ENCODE assay signal across 8 cellular contexts in genomic region chr17:18314731-18315497, GRCh38. TPM values are rescaled to one million over a fixed set of nuclear protein-coding genes. Genes with fewer than 3 reads are reported as not detected.
DNase-seq lines count a peak whose midpoint lies in the region; ATAC-seq, FAIRE-seq and TF ChIP-seq lines count a peak whose summit lies in the region.

SMCR8 (plus strand) TSS chr17:18315293; CDS start chr17:18315790, 497 bp downstream.
TOP3A (minus strand) TSS chr17:18314994; CDS start chr17:18314778, 216 bp downstream.

- peak in 1 of 2 experiments; percentile 61; a peak in 1 of 3 replicates for TF ChIP-seq EP300 in H1 (IDR thresholded peaks at IDR 0.05; ENCODE audit: borderline replicate concordance in 1 of 2, low read depth in 2 of 2, low read length in 2 of 2)

- H3K27ac ChIP-seq in H1 (ENCODE audit: low read depth, low read length) = peak within 1 kb of the TSS; percentile 84

- H2BK20ac ChIP-seq in H1 (ENCODE audit: low read length) = no peak within 1 kb of the TSS

- H3K4me3 ChIP-seq in H1 (ENCODE audit: extremely low read depth in 1 of 4, insufficient read depth in 2 of 4, low read depth in 3 of 4, low read length in 4 of 4) = peak within 1 kb of the TSS; percentile 83 to 92 (median 86)

- no peaks in the 10 kb centered on the region for H3K27me3 ChIP-seq in H1 (replicated peaks in 1 of 4; ENCODE audit: control insufficient read depth in 3 of 4, extremely low read depth in 1 of 4, insufficient read depth in 3 of 4, low read length in 3 of 4)

- 1% methylated on average over 48 of the region's 72 CpGs; no CpG with 5 or more reads in 1 of the 2 experiments for WGBS in H1 (ENCODE audit: extremely low coverage in 1 of 2, insufficient coverage in 1 of 2, insufficient read length in 1 of 2, insufficient replicate concordance in 2 of 2, low coverage in 1 of 2, low lambda C conversion rate in 2 of 2, missing lambda C conversion rate in 1 of 2), 2 experiments

- TF ChIP-seq POLR2A in H1 (IDR thresholded peaks at IDR 0.05; ENCODE audit: control extremely low read depth in 1 of 2, low read depth in 2 of 2, low read length in 2 of 2) = peak; percentile 50 to 62

- peaks cover 7% of the 10 kb centered on the region for H3K23me2 ChIP-seq in H1 (ENCODE audit: low read depth, low read length)

- peak within 1 kb of the TSS; percentile 92 for H3K4me3 Mint-ChIP-seq in memory B cell

- peaks cover 0 to 26% (median 12%) of the 10 kb centered on the region in 4 experiments; a peak in 4 of 8 replicates for H3K36me3 ChIP-seq in H1 (ENCODE audit: control insufficient read depth in 2 of 4, insufficient read depth in 4 of 4, low read length in 3 of 4)

- peak within 1 kb of the TSS; percentile 7; the same call in 1 of the 2 replicates for H2AFZ ChIP-seq in H1 (ENCODE audit: low read length)

- peaks cover 54% of the 10 kb centered on the region for H3K4me1 Mint-ChIP-seq in memory B cell

- peak within 1 kb of the TSS; percentile 99 for H4K8ac ChIP-seq in H1 (ENCODE audit: extremely low read depth, insufficient read depth, low read length)

- CTCF ChIA-PET in H1 (lab: Charles Lee; ENCODE audit: partially characterized antibody) = interaction anchor here (0.6 to 0.8 kb wide), 2 partner anchors 67 to 98 kb away, joined by 3 read pairs; no protein-coding TSS in a partner anchor

- peaks cover 30 to 82% of the 10 kb centered on the region in 2 experiments for H3K79me2 ChIP-seq in H1 (ENCODE audit: control insufficient read depth in 1 of 2, insufficient read depth in 2 of 2, low read length in 2 of 2)

- FAIRE-seq in HTR-8/SVneo (lab: Jason Lieb, UNC) (peak; percentile 99), H1 (lab: Jason Lieb, UNC) (no peak)

- no peak within 1 kb of the TSS for H2BK15ac ChIP-seq in H1 (ENCODE audit: low read length)

- peaks cover 0 to 12% (median 4%) of the 10 kb centered on the region in 4 experiments; a peak in 5 of 7 replicates for H3K4me1 ChIP-seq in H1 (replicated peaks in 1 of 4; ENCODE audit: control insufficient read depth in 3 of 4, insufficient read depth in 4 of 4, low read length in 3 of 4)

- peak within 1 kb of the TSS; percentile 5; the same call in 1 of the 2 replicates for H2AK5ac ChIP-seq in H1 (ENCODE audit: low read depth, low read length)

- ATAC-seq in GM21367 (IDR thresholded peaks at IDR 0.05; ENCODE audit: unreplicated experiment) (peak; percentile 65), memory B cell (ENCODE audit: low read depth) (peak; percentile 86)

- no peak within 1 kb of the TSS for H2BK12ac ChIP-seq in H1 (ENCODE audit: low read depth, low read length)

- DNase-seq in COLO829 (ENCODE audit: low spot score) (peak; percentile 65), HTR-8/SVneo (ENCODE audit: insufficient read length, low spot score) (peak; percentile 100), NOMO-1 treated with dmso at 0.1 percent for 144 hours (lab: John Stamatoyannopoulos, UW; ENCODE audit: unreplicated experiment) (peak; percentile 98), H1 (ENCODE audit: low read depth in 1 of 2, low spot score in 2 of 2) (peak; percentile 85 to 93), memory B cell (ENCODE audit: low spot score in 2 of 2) (peak; percentile 89)
- DNase-seq in activated CD8-positive, alpha-beta memory T cell treated with anti-CD3 and anti-CD28 coated beads for 48 hours (ENCODE audit: low read depth in 2 of 3, low spot score in 2 of 3) = peak; percentile 91 to 92 (median 92)
- peak; percentile 97 for DNase-seq in stimulated activated CD8-positive, alpha-beta memory T cell treated with anti-CD3 and anti-CD28 coated beads, Interleukin-12 subunit alpha, Interleukin-12 subunit beta, amount 100 ng/mL, for 24 hours (ENCODE audit: extremely low read depth)

- H3K27me3 Mint-ChIP-seq in memory B cell = no peaks in the 10 kb centered on the region

- H4K91ac ChIP-seq in H1 (replicated peaks; ENCODE audit: insufficient read length, low read length) = peak within 1 kb of the TSS; percentile 89

- peak within 1 kb of the TSS; percentile 96 to 100 for H3K4me2 ChIP-seq in H1 (ENCODE audit: insufficient read depth in 1 of 2, low read depth in 2 of 2, low read length in 2 of 2)

- H3K36me3 Mint-ChIP-seq in memory B cell = peaks cover 10% of the 10 kb centered on the region

- peak within 1 kb of the TSS; percentile 19 for H3K23ac ChIP-seq in H1 (ENCODE audit: insufficient read length)

- peak within 1 kb of the TSS; percentile 94 for H2BK5ac ChIP-seq in H1 (ENCODE audit: low read depth, low read length)

- peak within 1 kb of the TSS; percentile 81 to 91 (median 86) for H3K9ac ChIP-seq in H1 (replicated peaks in 1 of 4; ENCODE audit: extremely low read depth in 1 of 4, low read depth in 3 of 4, low read length in 3 of 4)

- H3K4ac ChIP-seq in H1 (replicated peaks; ENCODE audit: insufficient read length, low read depth, low read length) = no peak within 1 kb of the TSS

- no peak within 1 kb of the TSS for H2BK120ac ChIP-seq in H1 (replicated peaks; ENCODE audit: low read depth, low read length)

- peaks cover 2% of the 10 kb centered on the region for H3K9me3 Mint-ChIP-seq in memory B cell

- peak within 1 kb of the TSS; percentile 65 for H4K5ac ChIP-seq in H1 (ENCODE audit: insufficient read length, low read depth, low read length)

- H3K56ac ChIP-seq in H1 (replicated peaks; ENCODE audit: insufficient read length, low read depth, low read length) = peak within 1 kb of the TSS; percentile 56

- peaks cover 17 to 24% of the 10 kb centered on the region in 2 experiments for H4K20me1 ChIP-seq in H1 (replicated peaks in 1 of 2; ENCODE audit: control insufficient read depth in 1 of 2, insufficient read depth in 2 of 2, low read length in 2 of 2)

- peaks cover 26% of the 10 kb centered on the region for H3K79me1 ChIP-seq in H1 (ENCODE audit: low read depth, low read length)

- H3K9me3 ChIP-seq in H1 (ENCODE audit: insufficient read depth in 2 of 2, low read depth in 1 of 2, low read length in 1 of 2) = no peaks in the 10 kb centered on the region

- H3K18ac ChIP-seq in H1 (ENCODE audit: extremely low read depth, low read length) = peak within 1 kb of the TSS; percentile 68

- TF ChIP-seq CTCF in H1 (IDR thresholded peaks at IDR 0.05; ENCODE audit: control extremely low read depth in 1 of 3, insufficient read depth in 1 of 3, low read depth in 1 of 3, low read length in 3 of 3) = no peak

- H3K14ac ChIP-seq in H1 (ENCODE audit: insufficient read length) = no peak within 1 kb of the TSS

- POLR2A ChIA-PET in H1 (lab: Charles Lee; ENCODE audit: partially characterized antibody) = interaction anchor here (0.6 to 2.7 kb wide), 15 partner anchors 8 to 131 kb away, joined by 3 to 15 read pairs (median 5); partner anchors contain the start of genes ALKBH5, LLGL1 and SHMT1

- peak within 1 kb of the TSS; percentile 97 for H3K27ac Mint-ChIP-seq in memory B cell

- no peak; a peak in 1 of 4 replicates for TF ChIP-seq RAD21 in H1 (IDR thresholded peaks at IDR 0.05 in 1 of 2, conservative IDR thresholded peaks at IDR 0.05 in 1 of 2; ENCODE audit: low read depth in 2 of 2, low read length in 2 of 2)

TF ChIP-seq in H1, 55 proteins besides CTCF, POLR2A, EP300 and RAD21 (continues in another document):
- TF ChIP-seq, protein P1, sequence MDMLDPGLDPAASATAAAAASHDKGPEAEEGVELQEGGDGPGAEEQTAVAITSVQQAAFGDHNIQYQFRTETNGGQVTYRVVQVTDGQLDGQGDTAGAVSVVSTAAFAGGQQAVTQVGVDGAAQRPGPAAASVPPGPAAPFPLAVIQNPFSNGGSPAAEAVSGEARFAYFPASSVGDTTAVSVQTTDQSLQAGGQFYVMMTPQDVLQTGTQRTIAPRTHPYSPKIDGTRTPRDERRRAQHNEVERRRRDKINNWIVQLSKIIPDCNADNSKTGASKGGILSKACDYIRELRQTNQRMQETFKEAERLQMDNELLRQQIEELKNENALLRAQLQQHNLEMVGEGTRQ (IDR thresholded peaks at IDR 0.05; ENCODE audit: low read length) = peak; percentile 99
- TF ChIP-seq SIN3A (conservative IDR thresholded peaks at IDR 0.05 in 1 of 2, IDR thresholded peaks at IDR 0.05 in 1 of 2; ENCODE audit: low read depth in 1 of 2, low read length in 2 of 2) (peak in 1 of 2 experiments; percentile 90; a peak in 2 of 4 replicates), JUND (IDR thresholded peaks at IDR 0.05; ENCODE audit: low read length) (no peak), SUZ12 (IDR thresholded peaks at IDR 0.05; ENCODE audit: low read length) (no peak), SP4 (IDR thresholded peaks at IDR 0.05; ENCODE audit: low read length) (peak; percentile 96), SP1 (IDR thresholded peaks at IDR 0.05; ENCODE audit: low read depth, low read length) (no peak), BACH1 (IDR thresholded peaks at IDR 0.05; ENCODE audit: low read length) (no peak), RNF2 (IDR thresholded peaks at IDR 0.05; ENCODE audit: borderline replicate concordance, low read depth, low read length, missing control alignments, poor library complexity, severe bottlenecking) (no peak), RBBP5 (IDR thresholded peaks at IDR 0.05; ENCODE audit: borderline replicate concordance, low read depth, low read length) (peak; percentile 79; the same call in 1 of the 2 replicates), GTF2F1 (IDR thresholded peaks at IDR 0.05; ENCODE audit: borderline replicate concordance, low read depth, low read length) (peak; percentile 21; the same call in 1 of the 2 replicates), CEBPB (IDR thresholded peaks at IDR 0.05; ENCODE audit: low read depth, low read length) (no peak), TCF12 (IDR thresholded peaks at IDR 0.05; ENCODE audit: low read depth, low read length) (no peak), MAFK (IDR thresholded peaks at IDR 0.05; ENCODE audit: low read depth, low read length) (no peak)

RNA-seq across cellular contexts. Expression of gene SMCR8, which starts in this region (rescaled TPM):
- 18.5 and 19.0 TPM in 2 replicates for total RNA-seq in H1 (2021; fragmentation: NEBNext Ultra II Directional; extraction: Animal tissue kit (Norgen Biotek cat#: 25700))
- polyA plus RNA-seq in H1 (2011; rRNA removed) = 6.9 and 8.9 TPM in 2 replicates
- polyA plus RNA-seq in H1 (2011; cell fraction: cytosol; rRNA removed) = 7.6 TPM
- polyA plus RNA-seq in H1 (2011; cell fraction: nucleus; rRNA removed) = 10.9 TPM
- 9.6 to 12.8 TPM (median 12.4 TPM) in 4 replicates for polyA plus RNA-seq in H1 (2012, experiment 1 of 2)
- 4.8 TPM for polyA plus RNA-seq in H1 (2012, experiment 2 of 2)
- polyA plus RNA-seq in H1 (2013, experiment 1 of 2) = 8.2 TPM
- polyA plus RNA-seq in H1 (2013, experiment 2 of 2) = 7.7 TPM
- polyA minus RNA-seq in H1 (2011; rRNA and poly(A)+ RNA removed) = 23.2 and 26.9 TPM in 2 replicates
- polyA minus RNA-seq in H1 (2011; cell fraction: cytosol; rRNA and poly(A)+ RNA removed) = 11.1 TPM
- polyA minus RNA-seq in H1 (2011; cell fraction: nucleus; rRNA and poly(A)+ RNA removed) = 14.6 TPM

RNA-seq across cellular contexts. Expression of gene TOP3A, which starts in this region (rescaled TPM):
- total RNA-seq in H1 (2021; fragmentation: NEBNext Ultra II Directional; extraction: Animal tissue kit (Norgen Biotek cat#: 25700)) = 46.2 and 54.3 TPM in 2 replicates
- 21.5 and 23.4 TPM in 2 replicates for polyA plus RNA-seq in H1 (2011; rRNA removed)
- polyA plus RNA-seq in H1 (2011; cell fraction: cytosol; rRNA removed) = 24.9 TPM
- polyA plus RNA-seq in H1 (2011; cell fraction: nucleus; rRNA removed) = 40.5 TPM
- 36.7 to 39.0 TPM (median 38.6 TPM) in 4 replicates for polyA plus RNA-seq in H1 (2012, experiment 1 of 2)
- 27.9 TPM for polyA plus RNA-seq in H1 (2012, experiment 2 of 2)
- polyA plus RNA-seq in H1 (2013, experiment 1 of 2) = 24.5 TPM
- polyA plus RNA-seq in H1 (2013, experiment 2 of 2) = 22.6 TPM
- polyA minus RNA-seq in H1 (2011; rRNA and poly(A)+ RNA removed) = 72.0 and 81.1 TPM in 2 replicates
- polyA minus RNA-seq in H1 (2011; cell fraction: cytosol; rRNA and poly(A)+ RNA removed) = 26.3 TPM
- polyA minus RNA-seq in H1 (2011; cell fraction: nucleus; rRNA and poly(A)+ RNA removed) = 55.5 TPM

Comparison
In these comparisons a context has a peak if more than half of its experiments do, and no peak if none do; other contexts are left out.
1. Peak in every context shown above with its lines: DNase-seq, ATAC-seq, H3K4me3 ChIP-seq and H3K27ac ChIP-seq.